In the genomic region with DNA sequence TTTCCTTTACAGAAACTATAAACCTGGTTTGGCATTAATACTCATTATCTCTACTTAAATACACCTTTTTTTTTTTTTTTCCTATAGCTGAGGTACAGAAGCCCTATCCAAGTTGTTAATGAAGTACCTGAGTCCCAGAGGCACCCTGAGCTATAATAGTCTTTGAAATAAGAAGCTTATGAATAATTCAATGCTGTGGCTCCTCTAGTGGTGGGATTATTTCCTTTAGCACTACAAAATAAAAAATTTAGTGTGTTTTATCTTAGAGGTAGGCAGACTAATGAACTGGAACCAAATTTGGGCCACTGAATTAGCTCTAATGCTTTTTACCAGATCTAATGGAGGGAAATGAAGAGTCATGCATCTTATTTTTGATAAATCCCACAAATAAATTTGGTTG, we compare ENCODE assay signal across 13 cellular contexts.
"Had no signal": no experiment of that assay in that cellular context is flagged by ENCODE, and none has a peak within 500 bp of the region (broad histone marks: within the 10 kb centered on the region; RNA-seq: fewer than 3 reads in every experiment).

No MANE protein-coding gene starts in this region.

- H3K9me3 ChIP-seq: left lung had no signal

- DNase-seq: activated CD4-positive, alpha-beta memory T cell treated with anti-CD3 and anti-CD28 coated beads for 36 hours; activated CD4-positive, CD25-positive, alpha-beta regulatory T cell treated with anti-CD3 and anti-CD28 coated beads, Interleukin-2, amount 50 U/mL, for 72 hours; activated gamma-delta T cell treated with Interleukin-2 at 50 U/mL for 16 hours; activated naive CD8-positive, alpha-beta T cell treated with anti-CD3 and anti-CD28 coated beads for 36 hours; activated T-cell treated with anti-CD3 and anti-CD28 coated beads, Interleukin-2, amount 50 U/mL, for 48 hours; foreskin melanocyte; head of caudate nucleus; islet precursor cell; left lung; stimulated activated CD4-positive, alpha-beta T cell treated with anti-CD3 and anti-CD28 coated beads, Interleukin-15, amount 100 ng/mL, for 24 hours; stimulated activated CD4-positive, alpha-beta T cell treated with anti-CD3 and anti-CD28 coated beads, Interleukin-4, amount 100 ng/mL, for 24 hours; T-helper 2 cell had no signal

- ATAC-seq: left lung; natural killer cell treated with Interleukin-12 subunit alpha and Interleukin-12 subunit beta and Interleukin-15 and Interleukin-18, amount 100 ng/mL, for 72 hours had no signal

- H3K27ac ChIP-seq: left lung had no signal

- H3K4me3 ChIP-seq: left lung had no signal

- H3K27me3 ChIP-seq: left lung had no signal

- H3K4me1 ChIP-seq: left lung had no signal

- H3K36me3 ChIP-seq: left lung had no signal
